ENCODE assay signal across 8 cellular contexts in the genomic region with DNA sequence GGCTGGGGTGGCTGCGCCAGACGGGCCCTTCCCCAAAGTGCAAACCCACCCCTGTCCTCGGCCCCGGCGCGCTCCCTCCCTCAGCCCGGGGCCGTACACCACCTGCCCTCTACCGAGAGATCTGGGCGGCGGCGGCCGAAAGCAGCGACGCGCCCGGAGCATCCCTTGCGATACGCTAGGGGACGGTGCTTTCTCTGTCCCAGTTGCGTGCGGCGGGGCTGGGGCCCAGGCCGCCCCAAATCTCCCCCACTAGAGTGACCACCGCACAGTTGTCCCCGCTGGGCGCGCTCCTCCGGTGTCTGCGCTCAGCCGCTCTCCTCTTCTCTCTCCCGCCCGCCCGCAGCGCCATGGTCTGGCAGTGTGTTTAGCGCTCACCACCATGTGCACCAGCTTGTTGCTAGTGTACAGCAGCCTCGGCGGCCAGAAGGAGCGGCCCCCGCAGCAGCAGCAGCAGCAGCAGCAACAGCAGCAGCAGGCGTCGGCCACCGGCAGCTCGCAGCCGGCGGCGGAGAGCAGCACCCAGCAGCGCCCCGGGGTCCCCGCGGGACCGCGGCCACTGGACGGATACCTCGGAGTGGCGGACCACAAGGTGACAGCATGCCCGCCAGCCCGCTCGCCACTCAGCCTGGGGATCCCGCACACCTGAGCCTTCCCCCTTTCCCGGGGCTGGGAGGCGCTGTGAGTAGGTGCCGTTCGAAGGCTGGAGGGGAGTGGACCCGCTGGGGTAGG. TPM values are rescaled to one million over a fixed set of nuclear protein-coding genes. Genes with fewer than 3 reads are reported as not detected.
DNase-seq lines count a peak whose midpoint lies in the region; ATAC-seq and TF ChIP-seq lines count a peak whose summit lies in the region.

No MANE protein-coding gene starts in this region.

- POLR2A ChIA-PET in T-cell (lab: Charles Lee), result no interaction called here

- H3K27me3 Mint-ChIP-seq in T-cell, result peaks cover 53 to 54% of the 10 kb centered on the region in 2 donors

- peaks cover 3 to 5% (median 5%) of the 10 kb centered on the region in 3 donors for H3K9me3 Mint-ChIP-seq in T-cell

- DNase-seq in GM06990 (ENCODE audit: extremely low read depth, insufficient read length) (peak; percentile 30), T-cell (peak in 1 of 34 experiments; percentile 7), middle frontal gyrus (ENCODE audit: extremely low spot score, low spot score) (peak; percentile 34), upper lobe of left lung (peak in 1 of 2 donors; percentile 88), SKM-1 (lab: John Stamatoyannopoulos, UW; ENCODE audit: unreplicated experiment) (no peak)

- no peak for TF ChIP-seq CTCF in GM06990 (IDR thresholded peaks at IDR 0.05; ENCODE audit: insufficient read depth, low read length, poor library complexity, severe bottlenecking)
- peak in 3 of 6 experiments; percentile 7 to 26 (median 20) for TF ChIP-seq CTCF in upper lobe of left lung (IDR thresholded peaks at IDR 0.05)

- CTCF ChIA-PET in T-cell (lab: Charles Lee), result no interaction called here

- ATAC-seq in HG02763 (IDR thresholded peaks at IDR 0.05; ENCODE audit: unreplicated experiment) (peak; percentile 47), T-cell (replicated peaks in 1 of 4) (peak; percentile 48 to 64 (median 60)), upper lobe of left lung (ENCODE audit: low FRiP score in 2 of 2) (peak; percentile 76 to 78), HG03521 (IDR thresholded peaks at IDR 0.05; ENCODE audit: unreplicated experiment) (no peak)

- H3K4me1 ChIP-seq in endocrine pancreas (ENCODE audit: control insufficient read depth, insufficient read depth, low read length) (peaks cover 7% of the 10 kb centered on the region), upper lobe of left lung (peaks cover 15 to 24% (median 18%) of the 10 kb centered on the region in 4 donors)

- H3K27ac ChIP-seq in upper lobe of left lung, result peak overlapping the region in 3 of 4 donors; percentile 63 to 72 (median 64)

- H3K4me1 Mint-ChIP-seq in T-cell, result peaks cover 8 to 14% (median 13%) of the 10 kb centered on the region in 3 donors

- H3K36me3 ChIP-seq in GM06990 (ENCODE audit: control insufficient read depth, insufficient read depth, low read length) (no peaks in the 10 kb centered on the region), endocrine pancreas (ENCODE audit: control insufficient read depth, insufficient read depth, low read length) (no peaks in the 10 kb centered on the region), upper lobe of left lung (no peaks in the 10 kb centered on the region)

- H3K27me3 ChIP-seq in GM06990 (replicated peaks; ENCODE audit: control insufficient read depth, insufficient read depth, low read length) (no peaks in the 10 kb centered on the region; the same call in 1 of the 2 replicates), endocrine pancreas (ENCODE audit: control insufficient read depth, insufficient read depth, low read length) (no peaks in the 10 kb centered on the region), upper lobe of left lung (peaks cover 0 to 18% (median 8%) of the 10 kb centered on the region in 4 donors)

- H3K4me3 Mint-ChIP-seq in T-cell, result peak overlapping the region; percentile 65 to 75 (median 70)

- TF ChIP-seq POLR2A in upper lobe of left lung (IDR thresholded peaks at IDR 0.05), result no peak

- H3K27ac Mint-ChIP-seq in T-cell, result no peak overlapping the region

- TF ChIP-seq EP300 in upper lobe of left lung (IDR thresholded peaks at IDR 0.05), result no peak

- no peaks in the 10 kb centered on the region for H3K9me3 ChIP-seq in endocrine pancreas (ENCODE audit: control insufficient read depth, low read length)
- no peaks in the 10 kb centered on the region for H3K9me3 ChIP-seq in upper lobe of left lung

- no peaks in the 10 kb centered on the region for H3K36me3 Mint-ChIP-seq in T-cell

- WGBS in upper lobe of left lung, 2 donors, result 2 to 6% methylated on average over 3 to 52 of the region's 65 CpGs

- H3K9ac ChIP-seq in endocrine pancreas (ENCODE audit: control insufficient read depth, insufficient read depth, low read length), result peak overlapping the region; percentile 88

- peak overlapping the region; percentile 14 for H3K4me3 ChIP-seq in GM06990 (replicated peaks; ENCODE audit: low read depth, low read length)
- peak overlapping the region; percentile 19 for H3K4me3 ChIP-seq in endocrine pancreas (ENCODE audit: control insufficient read depth, insufficient read depth, low read length)
- H3K4me3 ChIP-seq in upper lobe of left lung, result peak overlapping the region; percentile 41 to 51 (median 48)

RNA-seq across cellular contexts. Expression of a gene that starts 1.0 kb away (rescaled TPM):
- not detected for total RNA-seq in T-cell
- 10 to 100 TPM; 18.9 to 54.9 (median 28.0) TPM for total RNA-seq in upper lobe of left lung

Comparison
In these comparisons a context has a peak if more than half of its experiments do, and no peak if none do; other contexts are left out.
1. RNA of a gene that starts 1.0 kb away (total RNA-seq): 18.9 to 54.9 TPM in upper lobe of left lung; not detected in T-cell; every median in the first group is over 10 times any median in the second.
2. Peak in every context shown above with its lines, with median percentiles within 50 percentile points of each other: H3K4me3 ChIP-seq.